8 cellular contexts compared by ENCODE assay signal in genomic region chr3:48428863-48429415, GRCh38. TPM values are rescaled to one million over a fixed set of nuclear protein-coding genes. Genes with fewer than 3 reads are reported as not detected.
A peak's percentile ranks its signal among the peaks of the same experiment; 100 is the strongest.
DNase-seq lines count a peak whose midpoint lies in the region; ATAC-seq, FAIRE-seq and TF ChIP-seq lines count a peak whose summit lies in the region.

No MANE protein-coding gene starts in this region.

- no peak overlapping the region for H2AK5ac ChIP-seq in mesendoderm (ENCODE audit: low read length)

- no peak overlapping the region for H3K23ac ChIP-seq in mesendoderm (ENCODE audit: low read length)

- peaks cover 12% of the 10 kb centered on the region for H3K36me3 Mint-ChIP-seq in effector memory CD8-positive, alpha-beta T cell (ENCODE audit: insufficient read depth)
- H3K36me3 Mint-ChIP-seq in type B pancreatic cell, result peaks cover 20% of the 10 kb centered on the region

- peaks cover 4 to 15% of the 10 kb centered on the region in 2 donors for H3K4me1 Mint-ChIP-seq in effector memory CD8-positive, alpha-beta T cell (ENCODE audit: low read depth in 2 of 2)
- H3K4me1 Mint-ChIP-seq in type B pancreatic cell (ENCODE audit: unreplicated experiment), result peaks cover 47% of the 10 kb centered on the region

- H3K9me3 ChIP-seq in A549, result no peaks in the 10 kb centered on the region
- H3K9me3 ChIP-seq in NT2/D1 (ENCODE audit: insufficient read depth, low read length), result no peaks in the 10 kb centered on the region

- H3K4me2 ChIP-seq in A549 (peak overlapping the region; percentile 79), mesendoderm (ENCODE audit: low read length) (peak overlapping the region; percentile 13)

- H3K79me2 ChIP-seq in mesendoderm (ENCODE audit: control insufficient read depth, insufficient read depth, low read length), result peaks cover 45% of the 10 kb centered on the region

- H3K27me3 Mint-ChIP-seq in effector memory CD8-positive, alpha-beta T cell, result peaks cover 0 to 13% of the 10 kb centered on the region in 2 donors
- no peaks in the 10 kb centered on the region for H3K27me3 Mint-ChIP-seq in type B pancreatic cell

- no peaks in the 10 kb centered on the region for H3K9me3 Mint-ChIP-seq in effector memory CD8-positive, alpha-beta T cell
- H3K9me3 Mint-ChIP-seq in type B pancreatic cell, result no peaks in the 10 kb centered on the region

- TF ChIP-seq EP300 in A549 (IDR thresholded peaks at IDR 0.05), result no peak

- H4K5ac ChIP-seq in mesendoderm (ENCODE audit: low read length), result no peak overlapping the region

- peak overlapping the region; percentile 45 for H2BK5ac ChIP-seq in mesendoderm (ENCODE audit: low read length)

- H3K27me3 ChIP-seq in NT2/D1 (ENCODE audit: insufficient read depth, insufficient read length), result no peaks in the 10 kb centered on the region
- no peaks in the 10 kb centered on the region for H3K27me3 ChIP-seq in mesendoderm (ENCODE audit: insufficient read depth, low read length, poor library complexity)

- H4K8ac ChIP-seq in mesendoderm (ENCODE audit: low read depth, low read length), result peak overlapping the region; percentile 69

- TF ChIP-seq RAD21 in A549 (conservative IDR thresholded peaks at IDR 0.05 in 1 of 2, IDR thresholded peaks at IDR 0.05 in 1 of 2), result no peak

- peak overlapping the region; percentile 64 for H3K4me3 ChIP-seq in A549
- peak overlapping the region; percentile 77 for H3K4me3 ChIP-seq in NT2/D1 (ENCODE audit: insufficient read length, low read depth)
- H3K4me3 ChIP-seq in mesendoderm (ENCODE audit: low read length), result peak overlapping the region; percentile 72

- peak overlapping the region; percentile 92 for H3K56ac ChIP-seq in mesendoderm (ENCODE audit: low read length)

- peak overlapping the region; percentile 54 for H2BK120ac ChIP-seq in mesendoderm (ENCODE audit: low read depth, low read length)

- peak overlapping the region; percentile 26 to 28 for H3K4me3 Mint-ChIP-seq in effector memory CD8-positive, alpha-beta T cell
- H3K4me3 Mint-ChIP-seq in type B pancreatic cell, result peak overlapping the region; percentile 90

- H3K27ac ChIP-seq in A549 (peak overlapping the region; percentile 83 to 100), mesendoderm (ENCODE audit: low read depth, low read length) (peak overlapping the region; percentile 89)

- TF ChIP-seq POLR2A in A549 (IDR thresholded peaks at IDR 0.05; ENCODE audit: low read length), result no peak

- peak; percentile 48 to 49 for ATAC-seq in A549
- ATAC-seq in GM19023 (IDR thresholded peaks at IDR 0.05; ENCODE audit: unreplicated experiment), result peak; percentile 35
- peak; percentile 67 for ATAC-seq in effector memory CD8-positive, alpha-beta T cell (replicated peaks)
- ATAC-seq in GM19467 (IDR thresholded peaks at IDR 0.05; ENCODE audit: unreplicated experiment), result no peak

- H3K36me3 ChIP-seq in NT2/D1 (ENCODE audit: insufficient read depth, insufficient read length, low read length), result peaks cover 52% of the 10 kb centered on the region
- peaks cover 6% of the 10 kb centered on the region for H3K36me3 ChIP-seq in mesendoderm (ENCODE audit: control insufficient read depth, insufficient read depth, low read length)

- H3K27ac Mint-ChIP-seq in effector memory CD8-positive, alpha-beta T cell, result no peak overlapping the region
- H3K27ac Mint-ChIP-seq in type B pancreatic cell, result peak overlapping the region; percentile 89

- 10% methylated on average over 4 of the region's 65 CpGs for WGBS in A549 (ENCODE audit: missing lambda C conversion rate)
- WGBS in mesendoderm (ENCODE audit: extremely low coverage, insufficient coverage, low lambda C conversion rate), result no CpG with 5 or more reads among the region's 65 CpGs

- DNase-seq in A549 (ENCODE audit: low read depth in 1 of 2, low spot score in 1 of 2) (no peak), NT2/D1 (ENCODE audit: low read depth, low spot score) (no peak), mesendoderm (peak; percentile 58), type B pancreatic cell (ENCODE audit: extremely low spot score, unreplicated experiment) (peak; percentile 82), COR-L47 (lab: John Stamatoyannopoulos, UW) (no peak)
- no peak for DNase-seq in effector memory CD8-positive, alpha-beta T cell

- H3K79me1 ChIP-seq in mesendoderm (ENCODE audit: low read length), result peaks cover 27% of the 10 kb centered on the region

- no peak for TF ChIP-seq CTCF in A549 (IDR thresholded peaks at IDR 0.05)
- no peak for TF ChIP-seq CTCF in type B pancreatic cell (conservative IDR thresholded peaks at IDR 0.05)

- POLR2A ChIA-PET in A549 (lab: Yijun Ruan, JAX), result interaction anchor here (1.0 to 1.9 kb wide), 2 partner anchors 11 to 28 kb away, joined by 3 to 8 read pairs; partner anchors contain the start of gene CCDC51

- peaks cover 61% of the 10 kb centered on the region for H3K4me1 ChIP-seq in A549
- peaks cover 38% of the 10 kb centered on the region for H3K4me1 ChIP-seq in NT2/D1 (ENCODE audit: insufficient read depth, insufficient read length)
- H3K4me1 ChIP-seq in mesendoderm (ENCODE audit: control insufficient read depth, low read depth, low read length), result peaks cover 10% of the 10 kb centered on the region

- peak overlapping the region; percentile 88 for H3K4ac ChIP-seq in mesendoderm (ENCODE audit: low read depth, low read length)

- no peak overlapping the region for H2BK15ac ChIP-seq in mesendoderm (replicated peaks; ENCODE audit: low read depth)

- CTCF ChIA-PET in A549 (lab: Yijun Ruan, JAX), result interaction anchor here (0.7 to 31.5 kb wide), 4 partner anchors 3 to 157 kb away, joined by 3 to 488 read pairs (median 246); partner anchors contain the start of gene PLXNB1

- no peak for FAIRE-seq in A549 (lab: Jason Lieb, UNC)

- peak overlapping the region; percentile 88 for H3K9ac ChIP-seq in NT2/D1 (ENCODE audit: insufficient read length, low read depth)
- H3K9ac ChIP-seq in mesendoderm (ENCODE audit: low read length), result peak overlapping the region; percentile 88

- peak overlapping the region; percentile 75 for H3K18ac ChIP-seq in mesendoderm (ENCODE audit: low read length)

TF ChIP-seq in A549, 52 proteins besides CTCF, POLR2A, EP300 and RAD21:
- TF ChIP-seq HEYL (CRISPR knock-in tag; IDR thresholded peaks at IDR 0.05) (no peak), JUN (IDR thresholded peaks at IDR 0.05) (0 out of 5 replicates have a peak, but pooled peaks of 1 of the 2 experiments have one; percentile 18), GATA3 (IDR thresholded peaks at IDR 0.05; ENCODE audit: borderline replicate concordance) (no peak), ATOH8 (CRISPR knock-in tag; IDR thresholded peaks at IDR 0.05; ENCODE audit: low read depth) (no peak), MYC (IDR thresholded peaks at IDR 0.05; ENCODE audit: borderline replicate concordance, low read length) (no peak)

RNA-seq across cellular contexts. Expression of gene PLXNB1, which starts 0.9 kb away (rescaled TPM):
- polyA plus RNA-seq in A549 (2011; rRNA removed), result 10.0 and 12.6 TPM in 2 replicates
- polyA plus RNA-seq in A549 (2012; cell fraction: cytosol; rRNA removed), result 11.8 and 15.0 TPM in 2 replicates
- 87.1 and 98.2 TPM in 2 replicates for polyA plus RNA-seq in A549 (2012; cell fraction: nucleus; rRNA removed)
- 16.7 to 20.9 TPM (median 20.5 TPM) in 3 replicates for polyA plus RNA-seq in A549 (2017; fragmentation: RNase III; extraction: RNeasy Plus Mini Kit Qiagen cat#74134 plus additional on column Dnase treatment)
- 27.0 and 33.1 TPM in 2 replicates for polyA minus RNA-seq in A549 (2011; rRNA and poly(A)+ RNA removed)
- polyA plus RNA-seq in mesendoderm (2013, experiment 1 of 2), result 58.6 TPM
- 54.5 TPM for polyA plus RNA-seq in mesendoderm (2013, experiment 2 of 2)
- 212 and 367 TPM in 2 replicates for total RNA-seq in type B pancreatic cell (ENCODE audit: low replicate concordance)

RNA-seq across cellular contexts. Expression of gene CCDC51, which starts 11.0 kb away (rescaled TPM):
- polyA plus RNA-seq in A549 (2011; rRNA removed), result 19.8 and 22.9 TPM in 2 replicates
- 26.0 and 26.1 TPM in 2 replicates for polyA plus RNA-seq in A549 (2012; cell fraction: cytosol; rRNA removed)
- 17.5 and 19.2 TPM in 2 replicates for polyA plus RNA-seq in A549 (2012; cell fraction: nucleus; rRNA removed)
- polyA plus RNA-seq in A549 (2017; fragmentation: RNase III; extraction: RNeasy Plus Mini Kit Qiagen cat#74134 plus additional on column Dnase treatment), result 24.6 to 26.7 TPM (median 25.7 TPM) in 3 replicates
- 11.1 and 14.0 TPM in 2 replicates for polyA minus RNA-seq in A549 (2011; rRNA and poly(A)+ RNA removed)
- polyA plus RNA-seq in mesendoderm (2013, experiment 1 of 2), result 17.5 TPM
- polyA plus RNA-seq in mesendoderm (2013, experiment 2 of 2), result 16.4 TPM
- 15.0 and 25.7 TPM in 2 replicates for total RNA-seq in type B pancreatic cell (ENCODE audit: low replicate concordance)

RNA-seq across cellular contexts. Expression of gene TMA7, which starts 11.1 kb away (rescaled TPM):
- polyA plus RNA-seq in A549 (2011; rRNA removed) (139 and 303 TPM in 2 replicates), A549 (2017; fragmentation: RNase III; extraction: RNeasy Plus Mini Kit Qiagen cat#74134 plus additional on column Dnase treatment) (417 to 485 TPM (median 420 TPM) in 3 replicates)
- 117 and 193 TPM in 2 replicates for polyA plus RNA-seq in A549 (2012; cell fraction: cytosol; rRNA removed)
- 29.3 and 61.3 TPM in 2 replicates for polyA plus RNA-seq in A549 (2012; cell fraction: nucleus; rRNA removed)
- 10.5 and 15.8 TPM in 2 replicates for polyA minus RNA-seq in A549 (2011; rRNA and poly(A)+ RNA removed)
- 1,066 TPM for polyA plus RNA-seq in mesendoderm (2013, experiment 1 of 2)
- 1,068 TPM for polyA plus RNA-seq in mesendoderm (2013, experiment 2 of 2)
- total RNA-seq in type B pancreatic cell (ENCODE audit: low replicate concordance), result 268 and 281 TPM in 2 replicates

RNA-seq across cellular contexts. Expression of gene ATRIP, which starts 17.6 kb away (rescaled TPM):
- polyA plus RNA-seq in A549 (2011; rRNA removed), result 8.5 and 9.4 TPM in 2 replicates
- 8.6 and 8.9 TPM in 2 replicates for polyA plus RNA-seq in A549 (2012; cell fraction: cytosol; rRNA removed)
- polyA plus RNA-seq in A549 (2012; cell fraction: nucleus; rRNA removed), result 21.4 and 21.5 TPM in 2 replicates
- 5.8 to 6.6 TPM (median 6.1 TPM) in 3 replicates for polyA plus RNA-seq in A549 (2017; fragmentation: RNase III; extraction: RNeasy Plus Mini Kit Qiagen cat#74134 plus additional on column Dnase treatment)
- polyA minus RNA-seq in A549 (2011; rRNA and poly(A)+ RNA removed), result 12.5 and 13.1 TPM in 2 replicates
- 15.5 TPM for polyA plus RNA-seq in mesendoderm (2013, experiment 1 of 2)
- 16.0 TPM for polyA plus RNA-seq in mesendoderm (2013, experiment 2 of 2)
- 9.3 and 16.0 TPM in 2 replicates for total RNA-seq in type B pancreatic cell (ENCODE audit: low replicate concordance)

RNA-seq across cellular contexts. Expression of gene FBXW12, which starts 56.9 kb away (rescaled TPM):
- not detected in 2 replicates for polyA plus RNA-seq in A549 (2011; rRNA removed)
- not detected in 2 replicates for polyA plus RNA-seq in A549 (2012; cell fraction: cytosol; rRNA removed)
- polyA plus RNA-seq in A549 (2012; cell fraction: nucleus; rRNA removed), result 0.02 TPM in 1 of 2 replicates, not detected in the other
- polyA plus RNA-seq in A549 (2017; fragmentation: RNase III; extraction: RNeasy Plus Mini Kit Qiagen cat#74134 plus additional on column Dnase treatment), result not detected in 3 replicates
- 0.29 TPM in 1 of 2 replicates, not detected in the other for polyA minus RNA-seq in A549 (2011; rRNA and poly(A)+ RNA removed)
- 0.03 TPM for polyA plus RNA-seq in mesendoderm (2013, experiment 1 of 2)
- polyA plus RNA-seq in mesendoderm (2013, experiment 2 of 2), result 0.08 TPM
- not detected in 2 replicates for total RNA-seq in type B pancreatic cell (ENCODE audit: low replicate concordance)

Comparison
In these comparisons a context has a peak if more than half of its experiments do, and no peak if none do; other contexts are left out.
1. DNase-seq: peak in mesendoderm (single experiment) and type B pancreatic cell (single experiment); none in A549 (0 of 2), NT2/D1 (single experiment), effector memory CD8-positive, alpha-beta T cell (0 of 3) and COR-L47 (single experiment).
2. Peak in every context shown above with its lines, with median percentiles within 50 percentile points of each other: H3K4me3 ChIP-seq.